In genomic region chr1:197664391-197664790, GRCh38 we compare ENCODE assay signal across 1 cellular context.
TF ChIP-seq lines count a peak whose summit lies in the region.

No MANE protein-coding gene starts in this region.

TF ChIP-seq in GM23338, 12 proteins besides CTCF, POLR2A, EP300 and RAD21 (continued from another document):
- TF ChIP-seq ZNF462 (CRISPR knock-in tag; IDR thresholded peaks at IDR 0.05) = no peak
- TF ChIP-seq POLR2AphosphoS5 (IDR thresholded peaks at IDR 0.05; ENCODE audit: low read depth) = no peak
- no peak for TF ChIP-seq CREB1 (CRISPR knock-in tag; IDR thresholded peaks at IDR 0.05; ENCODE audit: low read depth)
- TF ChIP-seq STAT1 (IDR thresholded peaks at IDR 0.05; ENCODE audit: unreplicated experiment) = no peak
- TF ChIP-seq ZNF114 (CRISPR knock-in tag; IDR thresholded peaks at IDR 0.05) = no peak
- TF ChIP-seq EZH2 (IDR thresholded peaks at IDR 0.05; ENCODE audit: low read depth, unreplicated experiment) = no peak
- TF ChIP-seq NANOG (IDR thresholded peaks at IDR 0.05; ENCODE audit: borderline replicate concordance) = no peak
- no peak for TF ChIP-seq JUNB (IDR thresholded peaks at IDR 0.05; ENCODE audit: unreplicated experiment)
